11 cellular contexts compared by ENCODE assay signal in the genomic region with DNA sequence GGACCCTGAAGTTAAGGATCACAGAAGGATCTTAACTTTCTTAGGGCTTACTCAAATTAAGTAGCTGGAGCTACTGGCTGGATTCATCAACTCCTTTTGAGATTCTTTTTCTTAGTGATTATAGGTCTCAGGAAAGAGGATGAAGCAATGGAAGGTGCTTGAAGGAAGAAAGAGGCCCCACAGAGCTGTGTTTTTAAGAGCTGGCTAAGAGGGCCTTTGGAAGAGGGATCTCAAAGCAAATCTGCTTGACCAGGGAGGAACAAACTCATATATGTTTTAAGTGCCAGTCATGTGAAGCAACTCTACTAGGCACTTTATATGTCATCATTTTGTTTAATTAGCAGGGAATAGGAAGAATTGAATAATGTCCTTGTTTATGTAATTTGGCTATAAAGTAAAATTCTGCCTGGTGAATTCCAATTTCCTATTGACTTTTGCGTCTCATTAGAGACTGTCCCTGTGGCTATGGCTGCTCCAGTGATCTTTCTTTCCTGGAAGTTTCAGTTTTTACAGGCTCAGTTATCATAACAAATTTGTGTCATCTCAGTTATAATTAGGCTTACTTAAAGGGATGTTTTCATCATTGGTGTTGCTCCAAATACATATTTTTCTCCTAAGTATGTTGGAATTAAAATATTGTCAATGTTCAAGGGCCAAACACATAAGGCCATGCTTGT.
DNase-seq lines count a peak whose midpoint lies in the region; ATAC-seq, FAIRE-seq and TF ChIP-seq lines count a peak whose summit lies in the region.
"Had no signal": no experiment of that assay in that cellular context is flagged by ENCODE, and none has a peak within 500 bp of the region (broad histone marks: within the 10 kb centered on the region; RNA-seq: fewer than 3 reads in every experiment).

No MANE protein-coding gene starts in this region.

- peak in 7 of 8 donors; percentile 14 to 62 (median 40) for ATAC-seq in heart right ventricle
- ATAC-seq in pancreas: peak in 3 of 4 donors; percentile 5 to 29 (median 9)
- ATAC-seq in naive thymus-derived CD8-positive, alpha-beta T cell: no peak

- H3K4me1 ChIP-seq in adipocyte (ENCODE audit: control insufficient read depth, insufficient read depth, low read length) (peaks cover 26% of the 10 kb centered on the region), heart right ventricle (peaks cover 0 to 32% (median 20%) of the 10 kb centered on the region in 9 donors), pancreas (peaks cover 28 to 42% (median 37%) of the 10 kb centered on the region in 3 donors)

- H3K9me3 Mint-ChIP-seq in naive thymus-derived CD8-positive, alpha-beta T cell: no peaks in the 10 kb centered on the region

- DNase-seq in adipocyte (ENCODE audit: low read depth) (peak; percentile 32), heart right ventricle (no peak), pancreas (no peak), NCI-H1105 treated with DMSO at 0.1 percent for 48 hours (lab: John Stamatoyannopoulos, UW) (no peak), NCI-H446 treated with DMSO at 0.1 percent for 48 hours (lab: John Stamatoyannopoulos, UW) (no peak), epidermal melanocyte (ENCODE audit: insufficient read length, low spot score) (no peak)
- no peak for DNase-seq in naive thymus-derived CD8-positive, alpha-beta T cell
- DNase-seq: GDM1, NCI-H2081, SHP77 treated with DMSO at 0.1 percent for 48 hours had no signal

- H3K27ac ChIP-seq in 22Rv1: peak overlapping the region; percentile 36
- H3K27ac ChIP-seq in heart right ventricle: peak overlapping the region in 9 of 10 donors; percentile 4 to 75 (median 53)
- peak overlapping the region; percentile 2 to 80 (median 55) for H3K27ac ChIP-seq in pancreas

- H3K27me3 ChIP-seq in adipocyte (replicated peaks; ENCODE audit: control insufficient read depth, insufficient read depth, low read length) (no peaks in the 10 kb centered on the region), heart right ventricle (no peaks in the 10 kb centered on the region), pancreas (no peaks in the 10 kb centered on the region)

- no peak for TF ChIP-seq CTCF in 22Rv1 (IDR thresholded peaks at IDR 0.05)
- no peak for TF ChIP-seq CTCF in heart right ventricle (IDR thresholded peaks at IDR 0.05)
- no peak for TF ChIP-seq CTCF in pancreas (IDR thresholded peaks at IDR 0.05)

- H3K36me3 ChIP-seq in adipocyte (ENCODE audit: control insufficient read depth, insufficient read depth, low read length, severe bottlenecking): no peaks in the 10 kb centered on the region
- no peaks in the 10 kb centered on the region for H3K36me3 ChIP-seq in heart right ventricle
- H3K36me3 ChIP-seq in pancreas: no peaks in the 10 kb centered on the region

- H3K9ac ChIP-seq in adipocyte (ENCODE audit: low read length): peak overlapping the region; percentile 56

- peaks cover 0 to 2% (median 0%) of the 10 kb centered on the region in 4 donors for H3K4me1 Mint-ChIP-seq in naive thymus-derived CD8-positive, alpha-beta T cell

- H3K36me3 Mint-ChIP-seq in naive thymus-derived CD8-positive, alpha-beta T cell: no peaks in the 10 kb centered on the region

- H3K9me3 ChIP-seq in adipocyte (ENCODE audit: control insufficient read depth, low read length): no peaks in the 10 kb centered on the region
- H3K9me3 ChIP-seq in heart right ventricle: no peaks in the 10 kb centered on the region
- H3K9me3 ChIP-seq in pancreas: no peaks in the 10 kb centered on the region

- POLR2A ChIA-PET in naive thymus-derived CD8-positive, alpha-beta T cell (lab: Charles Lee): no interaction called here

- H3K27ac Mint-ChIP-seq in naive thymus-derived CD8-positive, alpha-beta T cell: no peak overlapping the region

- intact Hi-C loops in heart right ventricle (cut with DNase I) (loop anchor here in 2 of 10 donors (5.0 to 10.0 kb wide), 2 partner anchors 222 to 225 kb away; a partner anchor contains a TSS), pancreas (cut with DNase I) (no loop called here)

- FAIRE-seq in pancreas (lab: Jason Lieb, UNC): no peak

- peaks cover 2 to 15% (median 9%) of the 10 kb centered on the region in 5 donors for H3K27me3 Mint-ChIP-seq in naive thymus-derived CD8-positive, alpha-beta T cell

- 73 to 89% methylated on average over 1 of the region's 1 CpG for WGBS in heart right ventricle, 2 donors
- 68 to 81% methylated on average over 1 of the region's 1 CpG for WGBS in pancreas, 2 donors

- H3K4me3 ChIP-seq in adipocyte (ENCODE audit: low read length) (peak overlapping the region; percentile 37), heart right ventricle (no peak overlapping the region), pancreas (no peak overlapping the region)

- no peak overlapping the region for H3K4me3 Mint-ChIP-seq in naive thymus-derived CD8-positive, alpha-beta T cell

Comparison
In these comparisons a context has a peak if more than half of its experiments do, and no peak if none do; other contexts are left out.
1. ATAC-seq: peak in heart right ventricle (7 of 8) and pancreas (3 of 4); none in naive thymus-derived CD8-positive, alpha-beta T cell (0 of 2).
2. Peak in every context shown above with its lines, with median percentiles within 50 percentile points of each other: H3K27ac ChIP-seq.